ENCODE assay signal across 28 cellular contexts in the genomic region with DNA sequence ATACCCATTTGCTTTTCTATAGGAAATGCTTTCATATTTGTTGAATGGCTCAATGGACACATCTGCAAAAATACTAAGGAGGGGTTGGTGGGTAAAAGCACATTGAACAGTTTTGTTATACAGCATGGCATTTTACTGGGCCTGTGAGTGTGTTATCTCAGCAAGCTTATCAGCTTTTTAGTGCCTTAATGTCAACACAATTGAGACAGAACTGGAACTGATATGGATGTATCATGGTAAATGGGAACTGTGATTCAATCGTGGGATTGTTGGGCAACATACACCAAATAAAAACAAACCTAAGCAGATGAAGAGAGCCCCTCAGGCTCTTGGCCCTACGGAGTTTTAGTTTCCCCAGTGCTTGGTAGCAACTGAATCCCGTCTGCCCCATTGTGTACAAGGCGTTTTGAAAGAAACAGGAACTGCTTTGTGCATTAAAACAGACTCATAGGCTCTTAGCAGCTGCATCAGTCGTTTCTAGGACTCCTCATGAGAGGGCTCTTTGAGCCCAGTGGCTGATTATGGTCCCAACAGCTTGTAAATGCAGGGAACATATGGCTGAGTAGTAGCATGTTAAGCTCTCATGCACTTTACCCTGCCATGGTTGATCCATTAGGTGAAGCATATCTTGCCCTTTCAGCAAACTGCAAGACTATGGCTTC. TPM values are rescaled to one million over a fixed set of nuclear protein-coding genes. Genes with fewer than 3 reads are reported as not detected.
DNase-seq lines count a peak whose midpoint lies in the region; ATAC-seq, FAIRE-seq and TF ChIP-seq lines count a peak whose summit lies in the region.
"Had no signal": no experiment of that assay in that cellular context is flagged by ENCODE, and none has a peak within 500 bp of the region (broad histone marks: within the 10 kb centered on the region; RNA-seq: fewer than 3 reads in every experiment).

No MANE protein-coding gene starts in this region.

- DNase-seq in NCI-H2227 (lab: John Stamatoyannopoulos, UW; ENCODE audit: unreplicated experiment), result peak; percentile 23
- no peak for DNase-seq in NCI-H2227 treated with DMSO at 0.1 percent for 48 hours (lab: John Stamatoyannopoulos, UW)
- peak; percentile 3 for DNase-seq in NCI-H345 treated with DMSO at 0.1 percent for 48 hours (lab: John Stamatoyannopoulos, UW; ENCODE audit: unreplicated experiment)
- peak; percentile 37 for DNase-seq in small intestine
- DNase-seq in activated effector memory CD4-positive, alpha-beta T cell treated with anti-CD3 and anti-CD28 coated beads, Interleukin-2, amount 50 U/mL, for 16 hours, result no peak
- no peak for DNase-seq in GM20000 (ENCODE audit: low spot score)
- no peak for DNase-seq in activated CD8-positive, alpha-beta memory T cell treated with anti-CD3 and anti-CD28 coated beads, Interleukin-2, amount 10 ng/mL, durations not matched to agents 7 days and 5 days
- DNase-seq: activated CD4-positive, alpha-beta T cell treated with anti-CD3 and anti-CD28 coated beads for 48 hours; activated CD8-positive, alpha-beta memory T cell treated with anti-CD3 and anti-CD28 coated beads, Interleukin-2, amount 50 U/mL, for 4 hours; DMS79; foreskin fibroblast; HFFc6; NCI-H1048; NK-92 treated with Interleukin-12 subunit alpha and Interleukin-12 subunit beta, amount 100 ng/mL, for 24 hours; posterior cingulate gyrus; stimulated activated CD4-positive, alpha-beta T cell treated with anti-CD3 and anti-CD28 coated beads, Interleukin-1b, Interleukin-23, amount 100 ng/mL, for 48 hours; stimulated activated naive CD8-positive, alpha-beta T cell treated with anti-CD3 and anti-CD28 coated beads, Interleukin-15, Interleukin-2, amounts not matched to agents 100 U/mL and 50 U/mL, for 24 hours; SW 1271 had no signal

- no peaks in the 10 kb centered on the region for H3K4me1 Mint-ChIP-seq in activated CD8-positive, alpha-beta memory T cell treated with anti-CD3 and anti-CD28 coated beads, Interleukin-2, amount 10 ng/mL, durations not matched to agents 7 days and 5 days

- H3K27ac Mint-ChIP-seq in activated CD8-positive, alpha-beta memory T cell treated with anti-CD3 and anti-CD28 coated beads, Interleukin-2, amount 10 ng/mL, durations not matched to agents 7 days and 5 days, result no peak overlapping the region
- H3K27ac Mint-ChIP-seq: dendritic cell treated with granulocyte-macrophage colony-stimulating factor and Interleukin-4, amounts not matched to agents 40 ng/mL and 50 ng/mL, for 4 days; HFFc6; natural killer cell treated with Interleukin-12 subunit alpha and Interleukin-12 subunit beta and Interleukin-15 and Interleukin-18, amount 100 ng/mL, for 72 hours had no signal

- H3K4me3 ChIP-seq in endocrine pancreas (ENCODE audit: control insufficient read depth, insufficient read depth, low read length) (peak overlapping the region; percentile 52), small intestine (ENCODE audit: low read depth in 1 of 2, low read length in 2 of 2) (no peak overlapping the region)
- H3K4me3 ChIP-seq: A549 had no signal

- H3K4me3 Mint-ChIP-seq in activated CD8-positive, alpha-beta memory T cell treated with anti-CD3 and anti-CD28 coated beads, Interleukin-2, amount 10 ng/mL, durations not matched to agents 7 days and 5 days, result no peak overlapping the region
- H3K4me3 Mint-ChIP-seq: dendritic cell treated with granulocyte-macrophage colony-stimulating factor and Interleukin-4, amounts not matched to agents 40 ng/mL and 50 ng/mL, for 4 days; HFFc6; natural killer cell treated with Interleukin-12 subunit alpha and Interleukin-12 subunit beta and Interleukin-15 and Interleukin-18, amount 100 ng/mL, for 72 hours had no signal

- CTCF ChIA-PET in activated CD8-positive, alpha-beta memory T cell treated with anti-CD3 and anti-CD28 coated beads, Interleukin-2, amount 10 ng/mL, durations not matched to agents 7 days and 5 days (lab: Charles Lee), result no interaction called here

- H3K9ac ChIP-seq in endocrine pancreas (ENCODE audit: control insufficient read depth, insufficient read depth, low read length), result no peak overlapping the region

- H3K4me1 ChIP-seq in endocrine pancreas (ENCODE audit: control insufficient read depth, insufficient read depth, low read length), result no peaks in the 10 kb centered on the region
- no peaks in the 10 kb centered on the region for H3K4me1 ChIP-seq in small intestine (ENCODE audit: control insufficient read depth in 2 of 2, insufficient read depth in 1 of 2, low read depth in 1 of 2, low read length in 1 of 2)
- H3K4me1 ChIP-seq: A549 had no signal

- FAIRE-seq in small intestine (lab: Jason Lieb, UNC), result no peak
- FAIRE-seq: bronchial epithelial cell, endothelial cell of umbilical vein, TTC549 had no signal

- H3K9me3 ChIP-seq in endocrine pancreas (ENCODE audit: control insufficient read depth, low read length) (no peaks in the 10 kb centered on the region), small intestine (ENCODE audit: control insufficient read depth, low read depth) (no peaks in the 10 kb centered on the region)
- H3K9me3 ChIP-seq: A549 had no signal

- H3K27me3 ChIP-seq in endocrine pancreas (ENCODE audit: control insufficient read depth, insufficient read depth, low read length) (no peaks in the 10 kb centered on the region), small intestine (ENCODE audit: control insufficient read depth in 2 of 2, insufficient read depth in 2 of 2, low read length in 2 of 2) (no peaks in the 10 kb centered on the region)

- H3K36me3 ChIP-seq in endocrine pancreas (ENCODE audit: control insufficient read depth, insufficient read depth, low read length) (no peaks in the 10 kb centered on the region), small intestine (ENCODE audit: control insufficient read depth in 2 of 2, insufficient read depth in 2 of 2, low read length in 2 of 2) (no peaks in the 10 kb centered on the region)

- no peak overlapping the region for H3K27ac ChIP-seq in small intestine (ENCODE audit: low read depth in 1 of 2, low read length in 1 of 2)
- H3K27ac ChIP-seq: A549, C4-2B had no signal

- H3K9me3 Mint-ChIP-seq in activated CD8-positive, alpha-beta memory T cell treated with anti-CD3 and anti-CD28 coated beads, Interleukin-2, amount 10 ng/mL, durations not matched to agents 7 days and 5 days (ENCODE audit: low read depth), result no peaks in the 10 kb centered on the region
- H3K9me3 Mint-ChIP-seq: dendritic cell treated with granulocyte-macrophage colony-stimulating factor and Interleukin-4, amounts not matched to agents 40 ng/mL and 50 ng/mL, for 4 days; HFFc6; natural killer cell treated with Interleukin-12 subunit alpha and Interleukin-12 subunit beta and Interleukin-15 and Interleukin-18, amount 100 ng/mL, for 72 hours had no signal

- H3K27me3 Mint-ChIP-seq in activated CD8-positive, alpha-beta memory T cell treated with anti-CD3 and anti-CD28 coated beads, Interleukin-2, amount 10 ng/mL, durations not matched to agents 7 days and 5 days, result peaks cover 2% of the 10 kb centered on the region

- no peaks in the 10 kb centered on the region for H3K36me3 Mint-ChIP-seq in activated CD8-positive, alpha-beta memory T cell treated with anti-CD3 and anti-CD28 coated beads, Interleukin-2, amount 10 ng/mL, durations not matched to agents 7 days and 5 days
- H3K36me3 Mint-ChIP-seq: natural killer cell treated with Interleukin-12 subunit alpha and Interleukin-12 subunit beta and Interleukin-15 and Interleukin-18, amount 100 ng/mL, for 72 hours had no signal

- no peak for TF ChIP-seq CTCF in GM20000 (IDR thresholded peaks at IDR 0.05; ENCODE audit: extremely low read depth, missing control alignments)

- no peak for ATAC-seq in activated CD8-positive, alpha-beta memory T cell treated with anti-CD3 and anti-CD28 coated beads, Interleukin-2, amount 10 ng/mL, durations not matched to agents 7 days and 5 days
- ATAC-seq: A549; natural killer cell treated with Interleukin-12 subunit alpha and Interleukin-12 subunit beta and Interleukin-15 and Interleukin-18, amount 100 ng/mL, for 72 hours; stimulated activated naive CD8-positive, alpha-beta T cell treated with anti-CD3 and anti-CD28 coated beads, Interleukin-15, Interleukin-2, amounts not matched to agents 100 U/mL and 50 U/mL, for 24 hours had no signal

- WGBS in small intestine, 3 donors, result 3 to 34% (median 18%) methylated on average over 5 of the region's 5 CpGs

RNA-seq across cellular contexts. Expression of a gene that starts 7.3 kb away (rescaled TPM):
- under 1 TPM in 1 of 3 donors, not detected in 2; 0.07 TPM for polyA plus RNA-seq in small intestine
- total RNA-seq in activated CD8-positive, alpha-beta memory T cell treated with anti-CD3 and anti-CD28 coated beads, Interleukin-2, amount 10 ng/mL, durations not matched to agents 7 days and 5 days, result not detected
- total RNA-seq: bronchial epithelial cell; endothelial cell of umbilical vein; HFFc6; mesenteric fat pad; natural killer cell treated with Interleukin-12 subunit alpha and Interleukin-12 subunit beta and Interleukin-15 and Interleukin-18, amount 100 ng/mL, for 72 hours; ureter had no signal
- polyA plus RNA-seq: A549, endothelial cell of umbilical vein had no signal

RNA-seq across cellular contexts. Expression of a gene that starts 23.6 kb away (rescaled TPM):
- 10 to 100 TPM; 16.5 to 38.6 (median 30.2) TPM for polyA plus RNA-seq in small intestine
- total RNA-seq in activated CD8-positive, alpha-beta memory T cell treated with anti-CD3 and anti-CD28 coated beads, Interleukin-2, amount 10 ng/mL, durations not matched to agents 7 days and 5 days, result 10 to 100 TPM; 25.0 to 26.4 TPM

RNA-seq across cellular contexts. Expression of a gene that starts 38.4 kb away (rescaled TPM):
- 1 to 10 TPM; 7.3 to 9.1 (median 7.4) TPM for polyA plus RNA-seq in small intestine
- total RNA-seq in activated CD8-positive, alpha-beta memory T cell treated with anti-CD3 and anti-CD28 coated beads, Interleukin-2, amount 10 ng/mL, durations not matched to agents 7 days and 5 days, result 10 to 100 TPM; 10.1 to 11.5 TPM

Comparison
In these comparisons a context has a peak if more than half of its experiments do, and no peak if none do; other contexts are left out.
1. DNase-seq: peak in NCI-H2227 (single experiment), NCI-H345 treated with DMSO at 0.1 percent for 48 hours (single experiment) and small intestine (single experiment); none in NCI-H2227 treated with DMSO at 0.1 percent for 48 hours (single experiment), activated effector memory CD4-positive, alpha-beta T cell treated with anti-CD3 and anti-CD28 coated beads, Interleukin-2, amount 50 U/mL, for 16 hours (single experiment), GM20000 (single experiment) and activated CD8-positive, alpha-beta memory T cell treated with anti-CD3 and anti-CD28 coated beads, Interleukin-2, amount 10 ng/mL, durations not matched to agents 7 days and 5 days (single experiment).